In the genomic region with DNA sequence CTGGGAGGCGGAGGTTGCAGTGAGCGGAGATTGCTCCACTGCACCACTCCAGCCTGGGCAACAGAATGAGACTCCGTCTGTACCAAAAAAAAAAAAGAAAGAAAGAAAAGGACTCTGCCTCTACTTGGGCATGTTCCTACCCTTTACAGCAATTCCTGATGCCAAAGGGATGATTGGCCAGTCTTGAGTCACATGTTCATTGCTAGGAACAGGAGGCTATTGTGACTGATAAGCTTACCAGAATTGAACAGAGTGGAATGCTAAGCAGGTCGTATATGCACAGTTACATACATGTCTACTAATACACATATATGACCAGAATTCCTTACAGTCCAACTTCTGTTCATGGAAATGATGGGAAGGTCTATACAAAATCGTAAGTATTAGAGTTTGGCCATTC, we compare ENCODE assay signal across 1 cellular context.
TF ChIP-seq lines count a peak whose summit lies in the region.

No MANE protein-coding gene starts in this region.

TF ChIP-seq in GM23338, 12 proteins besides CTCF, POLR2A, EP300 and RAD21 (continued from another document):
- TF ChIP-seq EZH2 (IDR thresholded peaks at IDR 0.05; ENCODE audit: low read depth, unreplicated experiment) (no peak), STAT1 (IDR thresholded peaks at IDR 0.05; ENCODE audit: unreplicated experiment) (no peak)
